Comparison of ENCODE assay signal across 1 cellular context in the genomic region with DNA sequence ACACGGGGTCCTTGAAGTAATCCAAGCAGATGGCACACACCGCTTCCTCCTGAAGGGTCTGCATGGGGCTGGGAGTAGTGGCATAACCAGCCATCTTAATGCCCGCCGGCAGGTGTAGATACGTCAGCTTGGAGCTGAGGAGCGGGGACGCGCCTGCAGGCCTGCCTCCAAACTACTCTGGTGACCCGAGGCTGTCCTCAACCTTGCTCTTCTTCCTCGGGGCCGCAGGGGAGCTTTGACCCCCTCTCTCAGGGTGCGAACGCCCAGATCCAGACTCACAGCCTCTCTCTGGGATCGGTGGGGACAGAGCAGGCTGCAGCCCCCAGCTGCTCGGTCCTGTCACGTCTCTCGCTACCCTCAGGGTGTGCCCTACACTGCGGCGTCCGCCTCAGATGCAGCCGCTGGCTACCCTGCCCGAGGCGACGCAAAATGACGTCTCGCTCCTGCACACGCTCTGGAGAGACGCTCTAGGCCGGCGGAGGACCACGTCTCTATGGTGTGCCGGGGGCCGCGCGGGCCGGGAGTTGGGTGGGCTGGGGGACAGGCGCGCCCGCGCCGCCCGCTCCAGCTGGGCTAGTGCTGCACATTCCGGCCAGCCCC.
TF ChIP-seq lines count a peak whose summit lies in the region.

A gene (minus strand): TSS at position 424 of the 600 bp plus-strand sequence. CDS start 330 bp downstream, at position 94.

TF ChIP-seq in HepG2, 621 proteins besides CTCF, POLR2A, EP300 and RAD21 (continued from another document and continues in another):
- TF ChIP-seq, protein P1, sequence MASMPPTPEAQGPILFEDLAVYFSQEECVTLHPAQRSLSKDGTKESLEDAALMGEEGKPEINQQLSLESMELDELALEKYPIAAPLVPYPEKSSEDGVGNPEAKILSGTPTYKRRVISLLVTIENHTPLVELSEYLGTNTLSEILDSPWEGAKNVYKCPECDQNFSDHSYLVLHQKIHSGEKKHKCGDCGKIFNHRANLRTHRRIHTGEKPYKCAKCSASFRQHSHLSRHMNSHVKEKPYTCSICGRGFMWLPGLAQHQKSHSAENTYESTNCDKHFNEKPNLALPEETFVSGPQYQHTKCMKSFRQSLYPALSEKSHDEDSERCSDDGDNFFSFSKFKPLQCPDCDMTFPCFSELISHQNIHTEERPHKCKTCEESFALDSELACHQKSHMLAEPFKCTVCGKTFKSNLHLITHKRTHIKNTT (CRISPR knock-in tag; IDR thresholded peaks at IDR 0.05) = no peak
- TF ChIP-seq KDM1A (CRISPR knock-in tag; IDR thresholded peaks at IDR 0.05) (peak; percentile 23; the same call in 1 of the 2 replicates), JUNB (CRISPR knock-in tag; IDR thresholded peaks at IDR 0.05; ENCODE audit: borderline replicate concordance) (no peak), TBP (CRISPR knock-in tag; IDR thresholded peaks at IDR 0.05) (no peak), ZNF570 (CRISPR knock-in tag; IDR thresholded peaks at IDR 0.05; ENCODE audit: borderline replicate concordance) (no peak), AKAP8 (CRISPR knock-in tag; IDR thresholded peaks at IDR 0.05) (peak; percentile 96), CBX5 (CRISPR knock-in tag; IDR thresholded peaks at IDR 0.05; ENCODE audit: borderline replicate concordance) (0 out of 2 replicates have a peak, but pooled peaks have one; percentile 42), ZNF510 (CRISPR knock-in tag; IDR thresholded peaks at IDR 0.05; ENCODE audit: low read depth) (no peak), XRCC5 (optimal IDR thresholded peaks at IDR 0.05; ENCODE audit: low read length) (peak; percentile 42), ZNF550 (CRISPR knock-in tag; IDR thresholded peaks at IDR 0.05; ENCODE audit: borderline replicate concordance) (no peak), ZNF136 (CRISPR knock-in tag; IDR thresholded peaks at IDR 0.05; ENCODE audit: low read depth) (no peak), ZSCAN20 (CRISPR knock-in tag; IDR thresholded peaks at IDR 0.05; ENCODE audit: borderline replicate concordance) (no peak), REPIN1 (CRISPR knock-in tag; IDR thresholded peaks at IDR 0.05; ENCODE audit: borderline replicate concordance, low read depth) (peak; percentile 49; the same call in 1 of the 2 replicates), ZNF234 (CRISPR knock-in tag; conservative IDR thresholded peaks at IDR 0.05) (0 out of 2 replicates have a peak, but pooled peaks have one; percentile 68), TCF7 (IDR thresholded peaks at IDR 0.05; ENCODE audit: low read depth) (peak; percentile 42; the same call in 1 of the 2 replicates), MEIS1 (CRISPR knock-in tag; IDR thresholded peaks at IDR 0.05; ENCODE audit: borderline replicate concordance) (peak; percentile 78), ZBTB3 (CRISPR knock-in tag; IDR thresholded peaks at IDR 0.05; ENCODE audit: borderline replicate concordance, low read depth) (0 out of 2 replicates have a peak, but pooled peaks have one; percentile 56), YEATS2 (CRISPR knock-in tag; IDR thresholded peaks at IDR 0.05; ENCODE audit: borderline replicate concordance) (peak; percentile 90), MEF2D (CRISPR knock-in tag; IDR thresholded peaks at IDR 0.05) (peak; percentile 78; the same call in 1 of the 2 replicates), HES4 (CRISPR knock-in tag; IDR thresholded peaks at IDR 0.05; ENCODE audit: borderline replicate concordance) (peak; percentile 9; the same call in 1 of the 2 replicates), CREB1 (IDR thresholded peaks at IDR 0.05) (peak; percentile 93), CREB1 (CRISPR knock-in tag; IDR thresholded peaks at IDR 0.05) (peak; percentile 97), RARA (CRISPR knock-in tag; IDR thresholded peaks at IDR 0.05) (peak; percentile 68; the same call in 1 of the 2 replicates), FOXK1 (CRISPR knock-in tag; IDR thresholded peaks at IDR 0.05; ENCODE audit: borderline replicate concordance, low read depth) (peak; percentile 87; the same call in 1 of the 2 replicates), ZNF337 (CRISPR knock-in tag; IDR thresholded peaks at IDR 0.05; ENCODE audit: borderline replicate concordance, low read depth) (no peak), ZNF83 (CRISPR knock-in tag; IDR thresholded peaks at IDR 0.05; ENCODE audit: borderline replicate concordance) (0 out of 2 replicates have a peak, but pooled peaks have one; percentile 8), FIP1L1 (IDR thresholded peaks at IDR 0.05; ENCODE audit: borderline replicate concordance, insufficient read depth, low read depth, low read length) (0 out of 2 replicates have a peak, but pooled peaks have one; percentile 46)
- TF ChIP-seq, protein P2, sequence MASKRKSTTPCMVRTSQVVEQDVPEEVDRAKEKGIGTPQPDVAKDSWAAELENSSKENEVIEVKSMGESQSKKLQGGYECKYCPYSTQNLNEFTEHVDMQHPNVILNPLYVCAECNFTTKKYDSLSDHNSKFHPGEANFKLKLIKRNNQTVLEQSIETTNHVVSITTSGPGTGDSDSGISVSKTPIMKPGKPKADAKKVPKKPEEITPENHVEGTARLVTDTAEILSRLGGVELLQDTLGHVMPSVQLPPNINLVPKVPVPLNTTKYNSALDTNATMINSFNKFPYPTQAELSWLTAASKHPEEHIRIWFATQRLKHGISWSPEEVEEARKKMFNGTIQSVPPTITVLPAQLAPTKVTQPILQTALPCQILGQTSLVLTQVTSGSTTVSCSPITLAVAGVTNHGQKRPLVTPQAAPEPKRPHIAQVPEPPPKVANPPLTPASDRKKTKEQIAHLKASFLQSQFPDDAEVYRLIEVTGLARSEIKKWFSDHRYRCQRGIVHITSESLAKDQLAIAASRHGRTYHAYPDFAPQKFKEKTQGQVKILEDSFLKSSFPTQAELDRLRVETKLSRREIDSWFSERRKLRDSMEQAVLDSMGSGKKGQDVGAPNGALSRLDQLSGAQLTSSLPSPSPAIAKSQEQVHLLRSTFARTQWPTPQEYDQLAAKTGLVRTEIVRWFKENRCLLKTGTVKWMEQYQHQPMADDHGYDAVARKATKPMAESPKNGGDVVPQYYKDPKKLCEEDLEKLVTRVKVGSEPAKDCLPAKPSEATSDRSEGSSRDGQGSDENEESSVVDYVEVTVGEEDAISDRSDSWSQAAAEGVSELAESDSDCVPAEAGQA (IDR thresholded peaks at IDR 0.05; ENCODE audit: low read depth) = peak; percentile 93
- TF ChIP-seq, protein P2 (CRISPR knock-in tag; IDR thresholded peaks at IDR 0.05; ENCODE audit: borderline replicate concordance) = no peak
- TF ChIP-seq, protein P3, sequence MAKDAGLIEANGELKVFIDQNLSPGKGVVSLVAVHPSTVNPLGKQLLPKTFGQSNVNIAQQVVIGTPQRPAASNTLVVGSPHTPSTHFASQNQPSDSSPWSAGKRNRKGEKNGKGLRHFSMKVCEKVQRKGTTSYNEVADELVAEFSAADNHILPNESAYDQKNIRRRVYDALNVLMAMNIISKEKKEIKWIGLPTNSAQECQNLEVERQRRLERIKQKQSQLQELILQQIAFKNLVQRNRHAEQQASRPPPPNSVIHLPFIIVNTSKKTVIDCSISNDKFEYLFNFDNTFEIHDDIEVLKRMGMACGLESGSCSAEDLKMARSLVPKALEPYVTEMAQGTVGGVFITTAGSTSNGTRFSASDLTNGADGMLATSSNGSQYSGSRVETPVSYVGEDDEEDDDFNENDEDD (CRISPR knock-in tag; IDR thresholded peaks at IDR 0.05; ENCODE audit: borderline replicate concordance) = peak; percentile 59; the same call in 1 of the 2 replicates
- TF ChIP-seq, protein P4, sequence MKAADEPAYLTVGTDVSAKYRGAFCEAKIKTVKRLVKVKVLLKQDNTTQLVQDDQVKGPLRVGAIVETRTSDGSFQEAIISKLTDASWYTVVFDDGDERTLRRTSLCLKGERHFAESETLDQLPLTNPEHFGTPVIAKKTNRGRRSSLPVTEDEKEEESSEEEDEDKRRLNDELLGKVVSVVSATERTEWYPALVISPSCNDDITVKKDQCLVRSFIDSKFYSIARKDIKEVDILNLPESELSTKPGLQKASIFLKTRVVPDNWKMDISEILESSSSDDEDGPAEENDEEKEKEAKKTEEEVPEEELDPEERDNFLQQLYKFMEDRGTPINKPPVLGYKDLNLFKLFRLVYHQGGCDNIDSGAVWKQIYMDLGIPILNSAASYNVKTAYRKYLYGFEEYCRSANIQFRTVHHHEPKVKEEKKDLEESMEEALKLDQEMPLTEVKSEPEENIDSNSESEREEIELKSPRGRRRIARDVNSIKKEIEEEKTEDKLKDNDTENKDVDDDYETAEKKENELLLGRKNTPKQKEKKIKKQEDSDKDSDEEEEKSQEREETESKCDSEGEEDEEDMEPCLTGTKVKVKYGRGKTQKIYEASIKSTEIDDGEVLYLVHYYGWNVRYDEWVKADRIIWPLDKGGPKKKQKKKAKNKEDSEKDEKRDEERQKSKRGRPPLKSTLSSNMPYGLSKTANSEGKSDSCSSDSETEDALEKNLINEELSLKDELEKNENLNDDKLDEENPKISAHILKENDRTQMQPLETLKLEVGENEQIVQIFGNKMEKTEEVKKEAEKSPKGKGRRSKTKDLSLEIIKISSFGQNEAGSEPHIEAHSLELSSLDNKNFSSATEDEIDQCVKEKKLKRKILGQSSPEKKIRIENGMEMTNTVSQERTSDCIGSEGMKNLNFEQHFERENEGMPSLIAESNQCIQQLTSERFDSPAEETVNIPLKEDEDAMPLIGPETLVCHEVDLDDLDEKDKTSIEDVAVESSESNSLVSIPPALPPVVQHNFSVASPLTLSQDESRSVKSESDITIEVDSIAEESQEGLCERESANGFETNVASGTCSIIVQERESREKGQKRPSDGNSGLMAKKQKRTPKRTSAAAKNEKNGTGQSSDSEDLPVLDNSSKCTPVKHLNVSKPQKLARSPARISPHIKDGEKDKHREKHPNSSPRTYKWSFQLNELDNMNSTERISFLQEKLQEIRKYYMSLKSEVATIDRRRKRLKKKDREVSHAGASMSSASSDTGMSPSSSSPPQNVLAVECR (CRISPR knock-in tag; IDR thresholded peaks at IDR 0.05; ENCODE audit: borderline replicate concordance) = peak; percentile 93
- TF ChIP-seq, protein P5, sequence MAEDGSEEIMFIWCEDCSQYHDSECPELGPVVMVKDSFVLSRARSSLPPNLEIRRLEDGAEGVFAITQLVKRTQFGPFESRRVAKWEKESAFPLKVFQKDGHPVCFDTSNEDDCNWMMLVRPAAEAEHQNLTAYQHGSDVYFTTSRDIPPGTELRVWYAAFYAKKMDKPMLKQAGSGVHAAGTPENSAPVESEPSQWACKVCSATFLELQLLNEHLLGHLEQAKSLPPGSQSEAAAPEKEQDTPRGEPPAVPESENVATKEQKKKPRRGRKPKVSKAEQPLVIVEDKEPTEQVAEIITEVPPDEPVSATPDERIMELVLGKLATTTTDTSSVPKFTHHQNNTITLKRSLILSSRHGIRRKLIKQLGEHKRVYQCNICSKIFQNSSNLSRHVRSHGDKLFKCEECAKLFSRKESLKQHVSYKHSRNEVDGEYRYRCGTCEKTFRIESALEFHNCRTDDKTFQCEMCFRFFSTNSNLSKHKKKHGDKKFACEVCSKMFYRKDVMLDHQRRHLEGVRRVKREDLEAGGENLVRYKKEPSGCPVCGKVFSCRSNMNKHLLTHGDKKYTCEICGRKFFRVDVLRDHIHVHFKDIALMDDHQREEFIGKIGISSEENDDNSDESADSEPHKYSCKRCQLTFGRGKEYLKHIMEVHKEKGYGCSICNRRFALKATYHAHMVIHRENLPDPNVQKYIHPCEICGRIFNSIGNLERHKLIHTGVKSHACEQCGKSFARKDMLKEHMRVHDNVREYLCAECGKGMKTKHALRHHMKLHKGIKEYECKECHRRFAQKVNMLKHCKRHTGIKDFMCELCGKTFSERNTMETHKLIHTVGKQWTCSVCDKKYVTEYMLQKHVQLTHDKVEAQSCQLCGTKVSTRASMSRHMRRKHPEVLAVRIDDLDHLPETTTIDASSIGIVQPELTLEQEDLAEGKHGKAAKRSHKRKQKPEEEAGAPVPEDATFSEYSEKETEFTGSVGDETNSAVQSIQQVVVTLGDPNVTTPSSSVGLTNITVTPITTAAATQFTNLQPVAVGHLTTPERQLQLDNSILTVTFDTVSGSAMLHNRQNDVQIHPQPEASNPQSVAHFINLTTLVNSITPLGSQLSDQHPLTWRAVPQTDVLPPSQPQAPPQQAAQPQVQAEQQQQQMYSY (CRISPR knock-in tag; IDR thresholded peaks at IDR 0.05) = no peak
- TF ChIP-seq, protein P6, sequence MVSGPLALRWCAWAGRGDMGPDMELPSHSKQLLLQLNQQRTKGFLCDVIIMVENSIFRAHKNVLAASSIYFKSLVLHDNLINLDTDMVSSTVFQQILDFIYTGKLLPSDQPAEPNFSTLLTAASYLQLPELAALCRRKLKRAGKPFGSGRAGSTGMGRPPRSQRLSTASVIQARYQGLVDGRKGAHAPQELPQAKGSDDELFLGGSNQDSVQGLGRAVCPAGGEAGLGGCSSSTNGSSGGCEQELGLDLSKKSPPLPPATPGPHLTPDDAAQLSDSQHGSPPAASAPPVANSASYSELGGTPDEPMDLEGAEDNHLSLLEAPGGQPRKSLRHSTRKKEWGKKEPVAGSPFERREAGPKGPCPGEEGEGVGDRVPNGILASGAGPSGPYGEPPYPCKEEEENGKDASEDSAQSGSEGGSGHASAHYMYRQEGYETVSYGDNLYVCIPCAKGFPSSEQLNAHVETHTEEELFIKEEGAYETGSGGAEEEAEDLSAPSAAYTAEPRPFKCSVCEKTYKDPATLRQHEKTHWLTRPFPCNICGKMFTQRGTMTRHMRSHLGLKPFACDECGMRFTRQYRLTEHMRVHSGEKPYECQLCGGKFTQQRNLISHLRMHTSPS (CRISPR knock-in tag; IDR thresholded peaks at IDR 0.05; ENCODE audit: low read depth) = 0 out of 2 replicates have a peak, but pooled peaks have one; percentile 59
- TF ChIP-seq, protein P7, sequence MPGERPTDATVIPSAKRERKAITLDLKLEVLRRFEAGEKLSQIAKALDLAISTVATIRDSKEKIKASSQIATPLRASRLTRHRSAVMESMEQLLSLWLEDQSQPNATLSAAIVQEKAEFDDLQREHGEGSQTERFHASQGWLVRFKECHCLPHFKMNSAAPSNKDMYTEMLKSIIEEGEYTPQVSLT (CRISPR knock-in tag; IDR thresholded peaks at IDR 0.05; ENCODE audit: borderline replicate concordance, low read depth) = no peak
